Comparison of ENCODE assay signal across 1 cellular context in genomic region chr3:18189651-18190050, GRCh38.
TF ChIP-seq lines count a peak whose summit lies in the region.

No MANE protein-coding gene starts in this region.

TF ChIP-seq in WTC11, 78 proteins besides CTCF, POLR2A, EP300 and RAD21 (continued from another document):
- no peak for TF ChIP-seq USF1 (CRISPR knock-in tag; IDR thresholded peaks at IDR 0.05)
- no peak for TF ChIP-seq NR1H2 (CRISPR knock-in tag; IDR thresholded peaks at IDR 0.05)
- no peak for TF ChIP-seq ZNF232 (CRISPR knock-in tag; IDR thresholded peaks at IDR 0.05)
- no peak for TF ChIP-seq MXD4 (CRISPR knock-in tag; IDR thresholded peaks at IDR 0.05; ENCODE audit: borderline replicate concordance)
- TF ChIP-seq TCF7 (CRISPR knock-in tag; IDR thresholded peaks at IDR 0.05; ENCODE audit: low read depth) = no peak
- no peak for TF ChIP-seq STAT6 (CRISPR knock-in tag; conservative IDR thresholded peaks at IDR 0.05; ENCODE audit: low read depth)
- no peak for TF ChIP-seq USF2 (CRISPR knock-in tag; IDR thresholded peaks at IDR 0.05)
- no peak for TF ChIP-seq ZMAT4 (CRISPR knock-in tag; IDR thresholded peaks at IDR 0.05)
- no peak for TF ChIP-seq CBFB (CRISPR knock-in tag; IDR thresholded peaks at IDR 0.05; ENCODE audit: low read depth)
- TF ChIP-seq ZSCAN18 (CRISPR knock-in tag; IDR thresholded peaks at IDR 0.05) = no peak
- TF ChIP-seq GRHL2 (CRISPR knock-in tag; IDR thresholded peaks at IDR 0.05; ENCODE audit: insufficient replicate concordance, severe bottlenecking) = no peak
- TF ChIP-seq ESRRA (CRISPR knock-in tag; IDR thresholded peaks at IDR 0.05; ENCODE audit: borderline replicate concordance) = no peak
- TF ChIP-seq ETV6 (CRISPR knock-in tag; IDR thresholded peaks at IDR 0.05) = no peak
- no peak for TF ChIP-seq ATF6 (CRISPR knock-in tag; IDR thresholded peaks at IDR 0.05)
